1 cellular context compared by ENCODE assay signal in the genomic region with DNA sequence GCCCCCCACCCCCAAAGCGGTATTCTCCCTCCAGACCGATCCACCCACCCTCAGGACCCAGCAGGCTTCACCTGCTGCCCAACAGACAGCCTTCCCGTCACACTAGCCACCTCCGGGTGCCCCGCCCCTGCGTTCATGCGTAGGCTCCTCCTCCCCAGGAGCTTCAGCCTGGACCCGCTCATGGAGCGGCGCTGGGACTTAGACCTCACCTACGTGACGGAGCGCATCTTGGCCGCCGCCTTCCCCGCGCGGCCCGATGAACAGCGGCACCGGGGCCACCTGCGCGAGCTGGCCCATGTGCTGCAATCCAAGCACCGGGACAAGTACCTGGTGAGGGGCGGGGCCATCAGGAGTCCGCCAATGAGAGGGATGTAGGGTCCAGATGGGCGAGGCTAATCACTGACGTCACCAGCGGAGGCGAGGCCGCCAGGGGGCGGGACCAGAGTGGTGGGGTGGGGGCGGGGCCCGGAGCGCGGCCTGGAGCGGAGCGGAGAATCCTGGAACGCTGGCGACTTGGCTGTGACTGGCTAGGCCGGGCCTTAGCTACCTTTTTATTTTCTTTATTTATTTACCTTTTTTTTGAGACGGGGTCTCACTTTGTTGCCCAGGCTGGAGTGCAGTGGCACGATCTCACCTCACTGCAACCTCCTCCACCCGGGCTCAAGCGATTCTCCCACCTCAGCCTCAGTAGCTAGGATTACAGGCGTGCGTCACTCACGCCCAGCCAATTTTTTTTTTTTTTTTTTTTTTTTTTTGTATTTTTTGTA.
TF ChIP-seq lines count a peak whose summit lies in the region.

No MANE protein-coding gene starts in this region.

TF ChIP-seq in HepG2, 621 proteins besides CTCF, POLR2A, EP300 and RAD21 (continues in another document):
- TF ChIP-seq RBM22 (optimal IDR thresholded peaks at IDR 0.05; ENCODE audit: low read length) (no peak), ZBTB4 (CRISPR knock-in tag; IDR thresholded peaks at IDR 0.05; ENCODE audit: borderline replicate concordance) (no peak), JARID2 (CRISPR knock-in tag; IDR thresholded peaks at IDR 0.05; ENCODE audit: insufficient replicate concordance) (no peak), THYN1 (CRISPR knock-in tag; IDR thresholded peaks at IDR 0.05; ENCODE audit: borderline replicate concordance, low read depth) (no peak), ZNF496 (CRISPR knock-in tag; IDR thresholded peaks at IDR 0.05; ENCODE audit: insufficient replicate concordance) (no peak), ZNF747 (CRISPR knock-in tag; IDR thresholded peaks at IDR 0.05; ENCODE audit: borderline replicate concordance) (no peak), ZNF83 (CRISPR knock-in tag; IDR thresholded peaks at IDR 0.05; ENCODE audit: borderline replicate concordance) (no peak), MTERF4 (CRISPR knock-in tag; IDR thresholded peaks at IDR 0.05) (no peak), ZNF800 (CRISPR knock-in tag; IDR thresholded peaks at IDR 0.05) (no peak), ZNF160 (CRISPR knock-in tag; IDR thresholded peaks at IDR 0.05) (no peak), ZNF616 (CRISPR knock-in tag; IDR thresholded peaks at IDR 0.05; ENCODE audit: low read depth) (no peak), SRSF9 (IDR thresholded peaks at IDR 0.05; ENCODE audit: borderline replicate concordance, insufficient read depth, low read depth, low read length, poor library complexity, severe bottlenecking) (no peak), GPBP1L1 (CRISPR knock-in tag; IDR thresholded peaks at IDR 0.05) (no peak), ZSCAN25 (CRISPR knock-in tag; IDR thresholded peaks at IDR 0.05) (no peak), ZNF567 (CRISPR knock-in tag; IDR thresholded peaks at IDR 0.05; ENCODE audit: borderline replicate concordance) (0 out of 2 replicates have a peak, but pooled peaks have one; percentile 67), NAIF1 (CRISPR knock-in tag; IDR thresholded peaks at IDR 0.05; ENCODE audit: borderline replicate concordance) (no peak), MAF1 (CRISPR knock-in tag; IDR thresholded peaks at IDR 0.05; ENCODE audit: borderline replicate concordance) (no peak), MYC (CRISPR knock-in tag; IDR thresholded peaks at IDR 0.05; ENCODE audit: borderline replicate concordance) (peak; percentile 79; the same call in 1 of the 2 replicates), ZBTB43 (CRISPR knock-in tag; conservative IDR thresholded peaks at IDR 0.05) (no peak), THAP8 (CRISPR knock-in tag; IDR thresholded peaks at IDR 0.05; ENCODE audit: borderline replicate concordance) (no peak), FOXK1 (CRISPR knock-in tag; IDR thresholded peaks at IDR 0.05; ENCODE audit: borderline replicate concordance, low read depth) (no peak), FOXM1 (CRISPR knock-in tag; IDR thresholded peaks at IDR 0.05) (no peak), ZNF12 (CRISPR knock-in tag; IDR thresholded peaks at IDR 0.05) (no peak), FOXA1 (IDR thresholded peaks at IDR 0.05) (no peak), FOXA1 (CRISPR knock-in tag; IDR thresholded peaks at IDR 0.05) (no peak), ZNF788 (CRISPR knock-in tag; IDR thresholded peaks at IDR 0.05; ENCODE audit: borderline replicate concordance) (no peak), ZNF207 (IDR thresholded peaks at IDR 0.05; ENCODE audit: borderline replicate concordance) (no peak), ZNF816 (CRISPR knock-in tag; IDR thresholded peaks at IDR 0.05; ENCODE audit: borderline replicate concordance) (no peak), ZFY (CRISPR knock-in tag; IDR thresholded peaks at IDR 0.05) (peak; percentile 54)
- TF ChIP-seq, protein P1, sequence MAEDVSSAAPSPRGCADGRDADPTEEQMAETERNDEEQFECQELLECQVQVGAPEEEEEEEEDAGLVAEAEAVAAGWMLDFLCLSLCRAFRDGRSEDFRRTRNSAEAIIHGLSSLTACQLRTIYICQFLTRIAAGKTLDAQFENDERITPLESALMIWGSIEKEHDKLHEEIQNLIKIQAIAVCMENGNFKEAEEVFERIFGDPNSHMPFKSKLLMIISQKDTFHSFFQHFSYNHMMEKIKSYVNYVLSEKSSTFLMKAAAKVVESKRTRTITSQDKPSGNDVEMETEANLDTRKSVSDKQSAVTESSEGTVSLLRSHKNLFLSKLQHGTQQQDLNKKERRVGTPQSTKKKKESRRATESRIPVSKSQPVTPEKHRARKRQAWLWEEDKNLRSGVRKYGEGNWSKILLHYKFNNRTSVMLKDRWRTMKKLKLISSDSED (CRISPR knock-in tag; IDR thresholded peaks at IDR 0.05) = no peak
- TF ChIP-seq, protein P2, sequence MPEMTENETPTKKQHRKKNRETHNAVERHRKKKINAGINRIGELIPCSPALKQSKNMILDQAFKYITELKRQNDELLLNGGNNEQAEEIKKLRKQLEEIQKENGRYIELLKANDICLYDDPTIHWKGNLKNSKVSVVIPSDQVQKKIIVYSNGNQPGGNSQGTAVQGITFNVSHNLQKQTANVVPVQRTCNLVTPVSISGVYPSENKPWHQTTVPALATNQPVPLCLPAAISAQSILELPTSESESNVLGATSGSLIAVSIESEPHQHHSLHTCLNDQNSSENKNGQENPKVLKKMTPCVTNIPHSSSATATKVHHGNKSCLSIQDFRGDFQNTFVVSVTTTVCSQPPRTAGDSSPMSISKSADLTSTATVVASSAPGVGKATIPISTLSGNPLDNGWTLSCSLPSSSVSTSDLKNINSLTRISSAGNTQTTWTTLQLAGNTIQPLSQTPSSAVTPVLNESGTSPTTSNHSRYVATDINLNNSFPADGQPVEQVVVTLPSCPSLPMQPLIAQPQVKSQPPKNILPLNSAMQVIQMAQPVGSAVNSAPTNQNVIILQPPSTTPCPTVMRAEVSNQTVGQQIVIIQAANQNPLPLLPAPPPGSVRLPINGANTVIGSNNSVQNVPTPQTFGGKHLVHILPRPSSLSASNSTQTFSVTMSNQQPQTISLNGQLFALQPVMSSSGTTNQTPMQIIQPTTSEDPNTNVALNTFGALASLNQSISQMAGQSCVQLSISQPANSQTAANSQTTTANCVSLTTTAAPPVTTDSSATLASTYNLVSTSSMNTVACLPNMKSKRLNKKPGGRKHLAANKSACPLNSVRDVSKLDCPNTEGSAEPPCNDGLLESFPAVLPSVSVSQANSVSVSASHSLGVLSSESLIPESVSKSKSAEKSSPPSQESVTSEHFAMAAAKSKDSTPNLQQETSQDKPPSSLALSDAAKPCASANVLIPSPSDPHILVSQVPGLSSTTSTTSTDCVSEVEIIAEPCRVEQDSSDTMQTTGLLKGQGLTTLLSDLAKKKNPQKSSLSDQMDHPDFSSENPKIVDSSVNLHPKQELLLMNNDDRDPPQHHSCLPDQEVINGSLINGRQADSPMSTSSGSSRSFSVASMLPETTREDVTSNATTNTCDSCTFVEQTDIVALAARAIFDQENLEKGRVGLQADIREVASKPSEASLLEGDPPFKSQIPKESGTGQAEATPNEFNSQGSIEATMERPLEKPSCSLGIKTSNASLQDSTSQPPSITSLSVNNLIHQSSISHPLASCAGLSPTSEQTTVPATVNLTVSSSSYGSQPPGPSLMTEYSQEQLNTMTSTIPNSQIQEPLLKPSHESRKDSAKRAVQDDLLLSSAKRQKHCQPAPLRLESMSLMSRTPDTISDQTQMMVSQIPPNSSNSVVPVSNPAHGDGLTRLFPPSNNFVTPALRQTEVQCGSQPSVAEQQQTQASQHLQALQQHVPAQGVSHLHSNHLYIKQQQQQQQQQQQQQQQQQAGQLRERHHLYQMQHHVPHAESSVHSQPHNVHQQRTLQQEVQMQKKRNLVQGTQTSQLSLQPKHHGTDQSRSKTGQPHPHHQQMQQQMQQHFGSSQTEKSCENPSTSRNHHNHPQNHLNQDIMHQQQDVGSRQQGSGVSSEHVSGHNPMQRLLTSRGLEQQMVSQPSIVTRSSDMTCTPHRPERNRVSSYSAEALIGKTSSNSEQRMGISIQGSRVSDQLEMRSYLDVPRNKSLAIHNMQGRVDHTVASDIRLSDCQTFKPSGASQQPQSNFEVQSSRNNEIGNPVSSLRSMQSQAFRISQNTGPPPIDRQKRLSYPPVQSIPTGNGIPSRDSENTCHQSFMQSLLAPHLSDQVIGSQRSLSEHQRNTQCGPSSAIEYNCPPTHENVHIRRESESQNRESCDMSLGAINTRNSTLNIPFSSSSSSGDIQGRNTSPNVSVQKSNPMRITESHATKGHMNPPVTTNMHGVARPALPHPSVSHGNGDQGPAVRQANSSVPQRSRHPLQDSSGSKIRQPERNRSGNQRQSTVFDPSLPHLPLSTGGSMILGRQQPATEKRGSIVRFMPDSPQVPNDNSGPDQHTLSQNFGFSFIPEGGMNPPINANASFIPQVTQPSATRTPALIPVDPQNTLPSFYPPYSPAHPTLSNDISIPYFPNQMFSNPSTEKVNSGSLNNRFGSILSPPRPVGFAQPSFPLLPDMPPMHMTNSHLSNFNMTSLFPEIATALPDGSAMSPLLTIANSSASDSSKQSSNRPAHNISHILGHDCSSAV (CRISPR knock-in tag; IDR thresholded peaks at IDR 0.05; ENCODE audit: borderline replicate concordance) = no peak
- TF ChIP-seq, protein P3, sequence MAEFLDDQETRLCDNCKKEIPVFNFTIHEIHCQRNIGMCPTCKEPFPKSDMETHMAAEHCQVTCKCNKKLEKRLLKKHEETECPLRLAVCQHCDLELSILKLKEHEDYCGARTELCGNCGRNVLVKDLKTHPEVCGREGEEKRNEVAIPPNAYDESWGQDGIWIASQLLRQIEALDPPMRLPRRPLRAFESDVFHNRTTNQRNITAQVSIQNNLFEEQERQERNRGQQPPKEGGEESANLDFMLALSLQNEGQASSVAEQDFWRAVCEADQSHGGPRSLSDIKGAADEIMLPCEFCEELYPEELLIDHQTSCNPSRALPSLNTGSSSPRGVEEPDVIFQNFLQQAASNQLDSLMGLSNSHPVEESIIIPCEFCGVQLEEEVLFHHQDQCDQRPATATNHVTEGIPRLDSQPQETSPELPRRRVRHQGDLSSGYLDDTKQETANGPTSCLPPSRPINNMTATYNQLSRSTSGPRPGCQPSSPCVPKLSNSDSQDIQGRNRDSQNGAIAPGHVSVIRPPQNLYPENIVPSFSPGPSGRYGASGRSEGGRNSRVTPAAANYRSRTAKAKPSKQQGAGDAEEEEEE (CRISPR knock-in tag; IDR thresholded peaks at IDR 0.05; ENCODE audit: borderline replicate concordance) = no peak
